Comparison of ENCODE assay signal across 8 cellular contexts in genomic region chr9:36151306-36152210, GRCh38. TPM values are rescaled to one million over a fixed set of nuclear protein-coding genes. Genes with fewer than 3 reads are reported as not detected.
DNase-seq lines count a peak whose midpoint lies in the region; ATAC-seq and TF ChIP-seq lines count a peak whose summit lies in the region.

No MANE protein-coding gene starts in this region.

- H3K27me3 Mint-ChIP-seq in T-cell (no peaks in the 10 kb centered on the region), glutamatergic neuron (ENCODE audit: unreplicated experiment) (no peaks in the 10 kb centered on the region)

- CTCF ChIA-PET in T-cell (lab: Charles Lee) = interaction anchor here in 1 of 2 donors (0.6 to 2.3 kb wide), 3 partner anchors 36 to 49 kb away, joined by 3 to 8 read pairs (median 3); partner anchors contain the start of gene CLTA

- H3K4me1 Mint-ChIP-seq in T-cell (peaks cover 53 to 77% (median 74%) of the 10 kb centered on the region in 3 donors), glutamatergic neuron (ENCODE audit: low read depth, unreplicated experiment) (peaks cover 3% of the 10 kb centered on the region)

- H3K4me3 Mint-ChIP-seq in T-cell (peak overlapping the region; percentile 72 to 88 (median 78)), glutamatergic neuron (ENCODE audit: unreplicated experiment) (no peak overlapping the region)

- peaks cover 24% of the 10 kb centered on the region for H3K36me3 Mint-ChIP-seq in T-cell
- H3K36me3 Mint-ChIP-seq in glutamatergic neuron (ENCODE audit: unreplicated experiment) = no peaks in the 10 kb centered on the region

- no peaks in the 10 kb centered on the region for H3K9me3 Mint-ChIP-seq in T-cell
- H3K9me3 Mint-ChIP-seq in glutamatergic neuron (ENCODE audit: unreplicated experiment) = peaks cover 2% of the 10 kb centered on the region

- H3K27ac Mint-ChIP-seq in T-cell (peak overlapping the region; percentile 97 to 98), glutamatergic neuron (ENCODE audit: unreplicated experiment) (no peak overlapping the region)

- TF ChIP-seq CTCF in glutamatergic neuron (IDR thresholded peaks at IDR 0.05; ENCODE audit: partially characterized antibody, unreplicated experiment) = no peak

- ATAC-seq in GM19025 (IDR thresholded peaks at IDR 0.05; ENCODE audit: low read depth, unreplicated experiment) (peak; percentile 82), HG03159 (IDR thresholded peaks at IDR 0.05; ENCODE audit: unreplicated experiment) (peak; percentile 74), T-cell (replicated peaks in 1 of 4) (peak; percentile 97 to 98 (median 97))

- POLR2A ChIA-PET in T-cell (lab: Charles Lee) = interaction anchor here in 1 of 2 donors (1.3 kb wide), 1 partner anchor 39 kb away, joined by 4 read pairs; the partner anchor contains the start of gene CLTA

- peak; percentile 70 to 94 (median 88) for DNase-seq in T-cell
- peak; percentile 70 for DNase-seq in activated naive CD8-positive, alpha-beta T cell treated with anti-CD3 and anti-CD28 coated beads, Interleukin-2, amount 50 U/mL, for 16 hours (ENCODE audit: low read depth, low spot score)
- DNase-seq in medulla oblongata (ENCODE audit: extremely low spot score) = peak; percentile 60
- DNase-seq in stimulated activated CD8-positive, alpha-beta memory T cell treated with anti-CD3 and anti-CD28 coated beads, Interleukin-7, amount 100 ng/mL, for 1 hour (ENCODE audit: low read depth in 2 of 2) = peak; percentile 81 to 82
- no peak for DNase-seq in NCI-H2107 (lab: John Stamatoyannopoulos, UW)
- no peak for DNase-seq in glutamatergic neuron

RNA-seq across cellular contexts. Expression of gene GLIPR2, which starts 15.0 kb away (rescaled TPM):
- total RNA-seq in T-cell (10 to 100 TPM; 25.6 to 37.8 (median 28.7) TPM), glutamatergic neuron (ENCODE audit: unreplicated experiment) (84.4 TPM)

RNA-seq across cellular contexts. Expression of gene CCIN, which starts 17.6 kb away (rescaled TPM):
- under 1 TPM in 3 of 5 donors, not detected in 2; 0.13 to 0.84 (median 0.68) TPM for total RNA-seq in T-cell
- total RNA-seq in glutamatergic neuron (ENCODE audit: unreplicated experiment) = 0.22 TPM

RNA-seq across cellular contexts. Expression of gene CLTA, which starts 39.2 kb away (rescaled TPM):
- total RNA-seq in T-cell = 10 to 100 TPM; 40.2 to 79.0 (median 70.0) TPM
- total RNA-seq in glutamatergic neuron (ENCODE audit: unreplicated experiment) = 164 TPM

Comparison
In these comparisons a context has a peak if more than half of its experiments do, and no peak if none do; other contexts are left out.
1. DNase-seq: peak in T-cell (34 of 34), activated naive CD8-positive, alpha-beta T cell treated with anti-CD3 and anti-CD28 coated beads, Interleukin-2, amount 50 U/mL, for 16 hours (single experiment), medulla oblongata (single experiment) and stimulated activated CD8-positive, alpha-beta memory T cell treated with anti-CD3 and anti-CD28 coated beads, Interleukin-7, amount 100 ng/mL, for 1 hour (2 of 2); none in NCI-H2107 (single experiment) and glutamatergic neuron (single experiment).
2. Peak in every context shown above with its lines, with median percentiles within 50 percentile points of each other: ATAC-seq.